Comparison of ENCODE assay signal across 31 cellular contexts in genomic region chr1:63848764-63849548, GRCh38.
"Had no signal": no experiment of that assay in that cellular context is flagged by ENCODE, and none has a peak within 500 bp of the region (broad histone marks: within the 10 kb centered on the region; RNA-seq: fewer than 3 reads in every experiment).

No MANE protein-coding gene starts in this region.

- H3K9ac ChIP-seq: parathyroid adenoma had no signal

- H3K27ac Mint-ChIP-seq: activated naive CD8-positive, alpha-beta T cell; naive B cell; stimulated activated memory B cell treated with anti-CD40 and anti-IgM and Interleukin-4, amounts not matched to agents 10 μg/mL and 1 μg/mL and 100 μg/mL, for 72 hours; T-helper 1 cell treated with Interleukin-12 subunit alpha and Interleukin-12 subunit beta and Interleukin-4 antibody, amounts not matched to agents 30 μg/mL and 1 μg/mL, for 36 hours had no signal

- H3K4me1 ChIP-seq: left lung, parathyroid adenoma, thyroid gland had no signal

- H3K27ac ChIP-seq: brain microvascular endothelial cell, epithelial cell of prostate, esophagus squamous epithelium, left lung, parathyroid adenoma, psoas muscle, stomach, thyroid gland, WERI-Rb-1 had no signal

- DNase-seq: activated CD4-positive, alpha-beta T cell treated with anti-CD3 and anti-CD28 coated beads for 48 hours; activated CD4-positive, alpha-beta T cell treated with anti-CD3 and anti-CD28 coated beads, Interleukin-2, amount 50 U/mL, for 48 hours; activated CD8-positive, alpha-beta memory T cell treated with anti-CD3 and anti-CD28 coated beads for 24 hours; activated effector memory CD4-positive, alpha-beta T cell treated with Interleukin-2 at 50 U/mL for 16 hours; activated naive CD4-positive, alpha-beta T cell treated with Interleukin-2 at 50 U/mL for 16 hours; anterior cingulate cortex; brain microvascular endothelial cell; effector CD4-positive, alpha-beta T cell; esophagus squamous epithelium; foreskin melanocyte; left lung; naive B cell; occipital lobe; psoas muscle; stimulated activated CD4-positive, alpha-beta T cell treated with anti-CD3 and anti-CD28 coated beads, Interleukin-1b, Interleukin-23, amount 100 ng/mL, for 48 hours; stimulated activated CD4-positive, alpha-beta T cell treated with anti-CD3 and anti-CD28 coated beads, Interleukin-4, amount 100 ng/mL, for 4 hours; stimulated activated CD8-positive, alpha-beta memory T cell treated with anti-CD3 and anti-CD28 coated beads, Interleukin-4, amount 100 ng/mL, for 48 hours; stomach; T1000; thyroid gland; WERI-Rb-1 had no signal

- H2AFZ ChIP-seq: parathyroid adenoma had no signal

- H3K27me3 ChIP-seq: brain microvascular endothelial cell, esophagus squamous epithelium, left lung, stomach, thyroid gland had no signal

- H3K9me3 Mint-ChIP-seq: naive B cell; stimulated activated memory B cell treated with anti-CD40 and anti-IgM and Interleukin-4, amounts not matched to agents 10 μg/mL and 1 μg/mL and 100 μg/mL, for 72 hours; T-helper 1 cell treated with Interleukin-12 subunit alpha and Interleukin-12 subunit beta and Interleukin-4 antibody, amounts not matched to agents 30 μg/mL and 1 μg/mL, for 36 hours had no signal

- H3K4me3 ChIP-seq: esophagus squamous epithelium, left lung, lung, psoas muscle, smooth muscle cell, stomach, thyroid gland had no signal

- H3K27me3 Mint-ChIP-seq: stimulated activated memory B cell treated with anti-CD40 and anti-IgM and Interleukin-4, amounts not matched to agents 10 μg/mL and 1 μg/mL and 100 μg/mL, for 72 hours had no signal

- H3K4me1 Mint-ChIP-seq: stimulated activated memory B cell treated with anti-CD40 and anti-IgM and Interleukin-4, amounts not matched to agents 10 μg/mL and 1 μg/mL and 100 μg/mL, for 72 hours had no signal

- H3K36me3 Mint-ChIP-seq: activated naive CD8-positive, alpha-beta T cell; naive B cell; stimulated activated memory B cell treated with anti-CD40 and anti-IgM and Interleukin-4, amounts not matched to agents 10 μg/mL and 1 μg/mL and 100 μg/mL, for 72 hours had no signal

- H3K79me2 ChIP-seq: parathyroid adenoma had no signal

- H3K9me3 ChIP-seq: esophagus squamous epithelium, left lung, psoas muscle, stomach, thyroid gland had no signal

- H3K4me2 ChIP-seq: smooth muscle cell had no signal

- H3K4me3 Mint-ChIP-seq: activated naive CD8-positive, alpha-beta T cell; stimulated activated memory B cell treated with anti-CD40 and anti-IgM and Interleukin-4, amounts not matched to agents 10 μg/mL and 1 μg/mL and 100 μg/mL, for 72 hours; T-helper 1 cell treated with Interleukin-12 subunit alpha and Interleukin-12 subunit beta and Interleukin-4 antibody, amounts not matched to agents 30 μg/mL and 1 μg/mL, for 36 hours had no signal

- ATAC-seq: activated CD4-positive, CD25-positive, alpha-beta regulatory T cell treated with anti-CD3 and anti-CD28 coated beads, Interleukin-2, amount 50 U/mL, for 24 hours; left lung; psoas muscle; stimulated activated memory B cell treated with anti-CD40 and anti-IgM and Interleukin-4, amounts not matched to agents 10 μg/mL and 1 μg/mL and 100 μg/mL, for 72 hours had no signal

- H3K36me3 ChIP-seq: brain microvascular endothelial cell, esophagus squamous epithelium, left lung, stomach, thyroid gland, WERI-Rb-1 had no signal

- FAIRE-seq: endometrium, islet of Langerhans had no signal
